ENCODE assay signal across 8 cellular contexts in the genomic region with DNA sequence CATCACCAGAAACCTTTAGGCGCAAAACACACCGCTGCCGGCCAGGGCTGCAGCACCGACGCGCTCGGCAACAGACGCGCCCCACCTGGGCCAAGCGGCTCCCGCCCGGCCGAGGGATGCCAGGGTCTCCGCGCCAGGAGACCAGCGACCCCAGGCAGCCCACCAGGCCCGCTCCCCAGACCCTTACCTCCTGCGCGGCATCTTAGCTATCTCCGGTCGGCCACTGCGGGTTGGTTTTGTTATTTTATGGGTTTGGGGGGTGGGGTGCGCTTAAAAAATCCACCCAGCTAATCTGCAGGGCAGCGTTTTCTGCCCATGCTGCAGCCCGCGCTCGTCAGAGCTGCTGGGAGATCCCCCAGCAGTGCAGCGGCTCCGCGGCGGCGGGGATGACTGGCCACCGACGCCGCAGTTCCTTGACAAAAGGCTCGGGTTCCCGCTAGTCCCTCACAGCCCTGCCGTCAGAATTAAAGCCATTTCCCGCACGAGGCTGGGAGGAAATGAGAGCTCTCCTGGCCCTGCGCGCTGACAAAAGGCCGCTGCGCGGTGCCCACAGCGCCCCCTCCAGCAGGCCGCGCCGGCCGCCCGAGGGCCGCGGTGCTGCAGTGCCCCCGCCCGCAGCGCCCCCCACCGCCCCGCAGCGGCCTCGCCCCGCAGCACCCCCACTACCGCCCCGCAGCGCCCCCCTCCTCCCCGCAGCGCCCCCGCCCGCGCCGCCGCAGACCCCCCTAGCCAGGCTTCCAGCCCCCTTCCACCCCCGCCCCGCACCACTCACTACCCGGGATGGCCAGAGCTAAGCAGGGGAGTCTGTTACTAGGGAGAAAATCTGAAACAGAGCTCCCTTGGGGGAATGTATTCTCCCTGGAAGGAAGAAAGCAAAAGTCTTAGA. TPM values are rescaled to one million over a fixed set of nuclear protein-coding genes. Genes with fewer than 3 reads are reported as not detected.
DNase-seq lines count a peak whose midpoint lies in the region; ATAC-seq and TF ChIP-seq lines count a peak whose summit lies in the region.

ADD2 (minus strand) TSS at position 502 of the 886 bp plus-strand sequence. CDS start 61,792 bp downstream, outside the sequence.

- no peaks in the 10 kb centered on the region for H3K4me1 ChIP-seq in endodermal cell (ENCODE audit: control insufficient read depth, insufficient read depth, low read length)
- H3K4me1 ChIP-seq in muscle layer of duodenum (ENCODE audit: control insufficient read depth in 1 of 2, insufficient read depth in 2 of 2, low read length in 2 of 2) = peaks cover 5 to 16% of the 10 kb centered on the region in 2 donors
- H3K4me1 ChIP-seq in stomach smooth muscle (ENCODE audit: control insufficient read depth, insufficient read depth, low read length) = peaks cover 12% of the 10 kb centered on the region

- no peaks in the 10 kb centered on the region for H3K36me3 Mint-ChIP-seq in endodermal cell (ENCODE audit: low read depth)

- H3K27me3 ChIP-seq in endodermal cell (ENCODE audit: control insufficient read depth, insufficient read depth, low read length, poor library complexity, severe bottlenecking) (peaks cover 27% of the 10 kb centered on the region), muscle layer of duodenum (ENCODE audit: low read depth, low read length) (peaks cover 43% of the 10 kb centered on the region), stomach smooth muscle (ENCODE audit: control insufficient read depth in 1 of 2, insufficient read depth in 2 of 2, low read length in 2 of 2) (peaks cover 22 to 36% of the 10 kb centered on the region in 2 donors)

- peak within 1 kb of the TSS; percentile 63 for H3K27ac ChIP-seq in endodermal cell (ENCODE audit: low read depth, low read length)
- no peak within 1 kb of the TSS for H3K27ac ChIP-seq in muscle layer of duodenum (ENCODE audit: low read length)
- H3K27ac ChIP-seq in stomach smooth muscle (ENCODE audit: low read length) = no peak within 1 kb of the TSS

- H3K27ac Mint-ChIP-seq in endodermal cell = peak within 1 kb of the TSS; percentile 87

- H3K9me3 ChIP-seq in endodermal cell (ENCODE audit: control insufficient read depth, low read length) = no peaks in the 10 kb centered on the region
- no peaks in the 10 kb centered on the region for H3K9me3 ChIP-seq in muscle layer of duodenum (ENCODE audit: control insufficient read depth in 1 of 2, low read length in 2 of 2)
- peaks cover 0 to 2% of the 10 kb centered on the region in 2 donors for H3K9me3 ChIP-seq in stomach smooth muscle (ENCODE audit: control insufficient read depth in 2 of 2, low read length in 2 of 2)

- peaks cover 16% of the 10 kb centered on the region for H3K27me3 Mint-ChIP-seq in endodermal cell (ENCODE audit: insufficient read depth)

- H3K4me3 ChIP-seq in endodermal cell (ENCODE audit: low read length) (peak within 1 kb of the TSS; percentile 81), muscle layer of duodenum (ENCODE audit: low read depth in 1 of 2, low read length in 2 of 2) (peak within 1 kb of the TSS; percentile 33 to 61), stomach smooth muscle (ENCODE audit: low read length in 2 of 2) (peak within 1 kb of the TSS; percentile 55 to 64)

- H3K4me1 Mint-ChIP-seq in endodermal cell = peaks cover 20% of the 10 kb centered on the region

- H3K36me3 ChIP-seq in endodermal cell (ENCODE audit: control insufficient read depth, insufficient read depth, low read length) (no peaks in the 10 kb centered on the region), muscle layer of duodenum (ENCODE audit: control insufficient read depth in 1 of 2, insufficient read depth in 2 of 2, low read length in 2 of 2) (no peaks in the 10 kb centered on the region), stomach smooth muscle (ENCODE audit: control insufficient read depth in 2 of 2, insufficient read depth in 2 of 2, low read length in 2 of 2) (no peaks in the 10 kb centered on the region)

- CTCF ChIA-PET in GM10248 (lab: Yijun Ruan, JAX) = interaction anchor here (0.8 to 2.8 kb wide), 9 partner anchors 9 to 80 kb away, joined by 3 to 13 read pairs (median 4); no protein-coding TSS in a partner anchor

- DNase-seq in GM10248 (ENCODE audit: extremely low spot score) (peak; percentile 48), NCI-H1694 treated with DMSO at 0.1 percent for 48 hours (lab: John Stamatoyannopoulos, UW) (peak; percentile 62), endodermal cell (peak; percentile 89), NCI-H1048 (lab: John Stamatoyannopoulos, UW) (no peak)
- peak; percentile 45 to 60 for DNase-seq in activated CD4-positive, alpha-beta T cell treated with anti-CD3 and anti-CD28 coated beads, Interleukin-2, amount 50 U/mL, for 48 hours

- peak; percentile 39 for TF ChIP-seq CTCF in GM10248 (IDR thresholded peaks at IDR 0.05; ENCODE audit: control extremely low read depth, extremely low read depth, low read depth, missing control alignments)
- peak; percentile 74 for TF ChIP-seq CTCF in endodermal cell (conservative IDR thresholded peaks at IDR 0.05)

- POLR2A ChIA-PET in GM10248 (lab: Yijun Ruan, JAX) = no interaction called here

- no peak for ATAC-seq in HG02588 (IDR thresholded peaks at IDR 0.05; ENCODE audit: unreplicated experiment)

- peak within 1 kb of the TSS; percentile 74 for H3K4me3 Mint-ChIP-seq in endodermal cell

- WGBS in endodermal cell (ENCODE audit: insufficient coverage in 1 of 2, insufficient read length in 1 of 2), 2 experiments = 0% methylated on average over 3 to 55 of the region's 74 CpGs

- H3K9me3 Mint-ChIP-seq in endodermal cell = no peaks in the 10 kb centered on the region

- H3K9ac ChIP-seq in endodermal cell (ENCODE audit: extremely low read depth, low read length, poor library complexity, severe bottlenecking) (peak within 1 kb of the TSS; percentile 30), stomach smooth muscle (ENCODE audit: low read length in 2 of 2) (peak within 1 kb of the TSS in 1 of 2 donors; percentile 14)

RNA-seq across cellular contexts. Expression of gene ADD2, which starts in this region (rescaled TPM):
- total RNA-seq in endodermal cell = 10 to 100 TPM; 14.8 to 53.0 TPM
- 65.9 TPM for polyA plus RNA-seq in endodermal cell (2013, experiment 1 of 2)
- 55.3 TPM for polyA plus RNA-seq in endodermal cell (2013, experiment 2 of 2)
